ENCODE assay signal across 8 cellular contexts in genomic region chr15:43187544-43188155, GRCh38.
DNase-seq lines count a peak whose midpoint lies in the region; ATAC-seq, FAIRE-seq and TF ChIP-seq lines count a peak whose summit lies in the region.

No MANE protein-coding gene starts in this region.

- H4K20me1 ChIP-seq in KMS-11 (ENCODE audit: insufficient read depth): no peaks in the 10 kb centered on the region

- H3K27ac ChIP-seq in KMS-11: no peak overlapping the region

- peak overlapping the region; percentile 100; the same call in 1 of the 2 replicates for H3K4me2 ChIP-seq in KMS-11

- peak; percentile 89 for FAIRE-seq in TTC549 (lab: Jason Lieb, UNC)

- H3K36me3 Mint-ChIP-seq in stimulated activated effector memory CD8-positive, alpha-beta T cell treated with anti-CD3 and anti-CD28 coated beads, Interleukin-12 subunit alpha, Interleukin-12 subunit beta, amount 100 ng/mL, for 72 hours: peaks cover 86% of the 10 kb centered on the region

- H3K36me3 ChIP-seq in KMS-11 (ENCODE audit: insufficient read depth): no peaks in the 10 kb centered on the region

- H3K4me1 ChIP-seq in KMS-11 (ENCODE audit: low read depth, poor library complexity, severe bottlenecking): peaks cover 17% of the 10 kb centered on the region

- peak overlapping the region; percentile 88 for H3K4me3 Mint-ChIP-seq in stimulated activated effector memory CD8-positive, alpha-beta T cell treated with anti-CD3 and anti-CD28 coated beads, Interleukin-12 subunit alpha, Interleukin-12 subunit beta, amount 100 ng/mL, for 72 hours

- H2AFZ ChIP-seq in KMS-11 (ENCODE audit: low read depth): no peak overlapping the region

- peaks cover 25% of the 10 kb centered on the region for H3K4me1 Mint-ChIP-seq in stimulated activated effector memory CD8-positive, alpha-beta T cell treated with anti-CD3 and anti-CD28 coated beads, Interleukin-12 subunit alpha, Interleukin-12 subunit beta, amount 100 ng/mL, for 72 hours

- no peak overlapping the region for H3K9ac ChIP-seq in KMS-11

- no peak for ATAC-seq in stimulated activated effector memory CD8-positive, alpha-beta T cell treated with anti-CD3 and anti-CD28 coated beads, Interleukin-12 subunit alpha, Interleukin-12 subunit beta, amount 100 ng/mL, for 72 hours

- H3K9me3 Mint-ChIP-seq in stimulated activated effector memory CD8-positive, alpha-beta T cell treated with anti-CD3 and anti-CD28 coated beads, Interleukin-12 subunit alpha, Interleukin-12 subunit beta, amount 100 ng/mL, for 72 hours: no peaks in the 10 kb centered on the region

- DNase-seq in NCI-H2171 treated with DMSO at 0.1 percent for 48 hours (lab: John Stamatoyannopoulos, UW) (peak; percentile 31), NCI-H2171 (lab: John Stamatoyannopoulos, UW) (no peak), foreskin melanocyte (peak; percentile 53), NCI-H2107 (lab: John Stamatoyannopoulos, UW) (no peak)
- no peak for DNase-seq in stimulated activated effector memory CD8-positive, alpha-beta T cell treated with anti-CD3 and anti-CD28 coated beads, Interleukin-12 subunit alpha, Interleukin-12 subunit beta, amount 100 ng/mL, for 72 hours (ENCODE audit: low spot score in 2 of 2)
- DNase-seq in activated effector memory CD4-positive, alpha-beta T cell treated with Interleukin-2 at 50 U/mL for 16 hours: no peak

- no peaks in the 10 kb centered on the region for H3K27me3 ChIP-seq in KMS-11 (ENCODE audit: insufficient read depth, low read depth)

- peak overlapping the region; percentile 96 for H3K27ac Mint-ChIP-seq in stimulated activated effector memory CD8-positive, alpha-beta T cell treated with anti-CD3 and anti-CD28 coated beads, Interleukin-12 subunit alpha, Interleukin-12 subunit beta, amount 100 ng/mL, for 72 hours

- peaks cover 16% of the 10 kb centered on the region; the same call in 1 of the 2 replicates for H3K79me2 ChIP-seq in KMS-11 (ENCODE audit: insufficient read depth, low read depth)

- H3K4me3 ChIP-seq in KMS-11 (IDR thresholded peaks at IDR 0.05; ENCODE audit: insufficient read depth, low read depth, low read length): no peak overlapping the region

- peak; percentile 70 for TF ChIP-seq CTCF in KMS-11 (conservative IDR thresholded peaks at IDR 0.05; ENCODE audit: low read depth, low read length)

Comparison
In these comparisons a context has a peak if more than half of its experiments do, and no peak if none do; other contexts are left out.
1. DNase-seq: peak in NCI-H2171 treated with DMSO at 0.1 percent for 48 hours (single experiment) and foreskin melanocyte (single experiment); none in NCI-H2171 (single experiment), stimulated activated effector memory CD8-positive, alpha-beta T cell treated with anti-CD3 and anti-CD28 coated beads, Interleukin-12 subunit alpha, Interleukin-12 subunit beta, amount 100 ng/mL, for 72 hours (0 of 2), NCI-H2107 (single experiment) and activated effector memory CD4-positive, alpha-beta T cell treated with Interleukin-2 at 50 U/mL for 16 hours (single experiment).